ENCODE assay signal across 14 cellular contexts in the genomic region with DNA sequence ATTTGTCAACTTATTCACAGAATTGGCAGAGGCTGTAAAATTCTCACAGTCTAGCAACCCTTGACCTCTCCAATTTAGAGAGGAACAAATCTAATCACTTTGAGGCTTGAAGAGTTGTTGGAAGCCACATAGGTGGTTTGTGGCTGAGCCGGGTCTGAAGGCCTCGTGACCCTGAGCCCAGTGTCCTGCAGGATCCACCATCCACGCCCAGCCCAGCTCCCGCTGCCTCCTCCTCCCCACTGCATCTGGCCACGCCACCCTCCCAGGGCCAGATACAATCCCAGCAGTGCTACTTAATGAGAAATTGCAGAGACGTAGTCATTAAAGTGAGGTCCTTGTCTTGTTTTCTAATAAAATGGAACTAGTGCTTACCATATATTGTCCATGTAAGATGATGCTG.
DNase-seq lines count a peak whose midpoint lies in the region; ATAC-seq and TF ChIP-seq lines count a peak whose summit lies in the region.
"Had no signal": no experiment of that assay in that cellular context is flagged by ENCODE, and none has a peak within 500 bp of the region (broad histone marks: within the 10 kb centered on the region; RNA-seq: fewer than 3 reads in every experiment).

No MANE protein-coding gene starts in this region.

- H3K4me1 Mint-ChIP-seq in T-helper 17 cell (no peaks in the 10 kb centered on the region), mesothelial cell of epicardium (no peaks in the 10 kb centered on the region)
- H3K4me1 Mint-ChIP-seq: GM23338 had no signal

- peak overlapping the region; percentile 10 for H3K4me3 Mint-ChIP-seq in T-helper 17 cell
- no peak overlapping the region for H3K4me3 Mint-ChIP-seq in mesothelial cell of epicardium
- H3K4me3 Mint-ChIP-seq: CD4-positive, alpha-beta T cell; GM23338 had no signal

- H3K27me3 Mint-ChIP-seq in T-helper 17 cell (peaks cover 25% of the 10 kb centered on the region), mesothelial cell of epicardium (ENCODE audit: low read depth) (peaks cover 2% of the 10 kb centered on the region)

- no peak for DNase-seq in T-helper 17 cell
- no peak for DNase-seq in left colon
- peak; percentile 13 for DNase-seq in sciatic nerve (ENCODE audit: low spot score)
- no peak for DNase-seq in mesothelial cell of epicardium (ENCODE audit: low spot score in 2 of 2, unreplicated experiment in 2 of 2)
- no peak for DNase-seq in SKM-1 treated with dmso at 0.1 percent for 144 hours (lab: John Stamatoyannopoulos, UW; ENCODE audit: unreplicated experiment)
- no peak for DNase-seq in NCI-H2171 treated with DMSO at 0.1 percent for 48 hours (lab: John Stamatoyannopoulos, UW)
- DNase-seq: ACHN; CD4-positive, alpha-beta T cell; DMS153; DMS79 treated with DMSO at 0.1 percent for 48 hours; GF-D8; HCEC 1CT had no signal

- H3K36me3 Mint-ChIP-seq in T-helper 17 cell (ENCODE audit: low read depth) (no peaks in the 10 kb centered on the region), mesothelial cell of epicardium (no peaks in the 10 kb centered on the region)

- intact Hi-C loops in left colon (cut with DNase I, micrococcal nuclease) = no loop called here
- intact Hi-C loops in sciatic nerve (cut with DNase I) = no loop called here

- no peaks in the 10 kb centered on the region for H3K9me3 ChIP-seq in T-helper 17 cell (ENCODE audit: control insufficient read depth, low read length, poor library complexity, severe bottlenecking)
- H3K9me3 ChIP-seq: Caco-2 had no signal

- ATAC-seq in T-helper 17 cell (no peak), left colon (peak; percentile 20), sciatic nerve (no peak)
- ATAC-seq: GM23338 had no signal

- peaks cover 10% of the 10 kb centered on the region for H3K9me3 Mint-ChIP-seq in mesothelial cell of epicardium
- H3K9me3 Mint-ChIP-seq: CD4-positive, alpha-beta T cell had no signal

- H3K27ac Mint-ChIP-seq in T-helper 17 cell (no peak overlapping the region), mesothelial cell of epicardium (no peak overlapping the region)
- H3K27ac Mint-ChIP-seq: CD4-positive, alpha-beta T cell; GM23338 had no signal

- TF ChIP-seq CTCF in mesothelial cell of epicardium (IDR thresholded peaks at IDR 0.05; ENCODE audit: unreplicated experiment) = no peak
